8 cellular contexts compared by ENCODE assay signal in genomic region chr10:47743611-47744560, GRCh38. TPM values are rescaled to one million over a fixed set of nuclear protein-coding genes. Genes with fewer than 3 reads are reported as not detected.
DNase-seq lines count a peak whose midpoint lies in the region; ATAC-seq, FAIRE-seq and TF ChIP-seq lines count a peak whose summit lies in the region.
"Not testable (repeated sequence)": the region's sequence is repeated elsewhere in the genome, so short reads cannot be mapped to it uniquely, and the experiment has no call there.

No MANE protein-coding gene starts in this region.

- peak; percentile 37 for DNase-seq in Caki2 (ENCODE audit: low read depth)
- peak; percentile 0 for DNase-seq in T-helper 9 cell
- not testable (repeated sequence) for DNase-seq in astrocyte (ENCODE audit: low read depth)
- DNase-seq in glomerular visceral epithelial cell (ENCODE audit: extremely low spot score), result peak; percentile 21
- peak; percentile 21 for DNase-seq in naive B cell

- not testable (repeated sequence) for H3K27ac ChIP-seq in astrocyte (ENCODE audit: low read depth, low read length)

- peak overlapping the region; percentile 55 for H3K9ac ChIP-seq in astrocyte (ENCODE audit: low read length)

- H3K4me2 ChIP-seq in astrocyte (ENCODE audit: low read length), result peak overlapping the region; percentile 77

- H3K4me1 Mint-ChIP-seq in astrocyte (ENCODE audit: low read depth, unreplicated experiment); naive B cell; stimulated activated naive CD8-positive, alpha-beta T cell treated with anti-CD3 and anti-CD28 coated beads, Interleukin-15, Interleukin-2, amounts not matched to agents 100 ng/mL and 50 ng/mL, for 24 hours (ENCODE audit: low read depth): not testable (repeated sequence)

- not testable (repeated sequence) for H3K9me3 Mint-ChIP-seq in astrocyte (ENCODE audit: unreplicated experiment); naive B cell; stimulated activated naive CD8-positive, alpha-beta T cell treated with anti-CD3 and anti-CD28 coated beads, Interleukin-15, Interleukin-2, amounts not matched to agents 100 ng/mL and 50 ng/mL, for 24 hours

- H3K27me3 ChIP-seq in astrocyte (ENCODE audit: insufficient read depth, low read length), result not testable (repeated sequence)

- H4K20me1 ChIP-seq in astrocyte (ENCODE audit: insufficient read depth, low read length), result not testable (repeated sequence)

- ATAC-seq in GM21526 (IDR thresholded peaks at IDR 0.05; ENCODE audit: low FRiP score, unreplicated experiment), result peak; percentile 82
- peak; percentile 83 for ATAC-seq in HG03175 (IDR thresholded peaks at IDR 0.05; ENCODE audit: unreplicated experiment)
- ATAC-seq in naive B cell (ENCODE audit: low read depth in 2 of 2), result peak; percentile 85 to 90

- not testable (repeated sequence) for H3K79me2 ChIP-seq in astrocyte (ENCODE audit: insufficient read depth, low read length)

- in situ Hi-C loops in Caki2 (cut with HindIII; ENCODE audit: low pct_unique_long_range_greater_than_20kb, low sequenced_read_pairs), result not testable (repeated sequence)

- H3K36me3 Mint-ChIP-seq in astrocyte (ENCODE audit: low read depth, unreplicated experiment); naive B cell; stimulated activated naive CD8-positive, alpha-beta T cell treated with anti-CD3 and anti-CD28 coated beads, Interleukin-15, Interleukin-2, amounts not matched to agents 100 ng/mL and 50 ng/mL, for 24 hours (ENCODE audit: low read depth): not testable (repeated sequence)

- FAIRE-seq in astrocyte (lab: Jason Lieb, UNC), result not testable (repeated sequence)

- peak overlapping the region; percentile 86 for H3K4me3 Mint-ChIP-seq in astrocyte (ENCODE audit: unreplicated experiment)
- H3K4me3 Mint-ChIP-seq in naive B cell, result peak overlapping the region in 4 of 8 donors; percentile 29 to 65 (median 55)
- peak overlapping the region; percentile 32 for H3K4me3 Mint-ChIP-seq in stimulated activated naive CD8-positive, alpha-beta T cell treated with anti-CD3 and anti-CD28 coated beads, Interleukin-15, Interleukin-2, amounts not matched to agents 100 ng/mL and 50 ng/mL, for 24 hours

- H3K27ac Mint-ChIP-seq in astrocyte (ENCODE audit: unreplicated experiment); naive B cell; stimulated activated naive CD8-positive, alpha-beta T cell treated with anti-CD3 and anti-CD28 coated beads, Interleukin-15, Interleukin-2, amounts not matched to agents 100 ng/mL and 50 ng/mL, for 24 hours: not testable (repeated sequence)

- not testable (repeated sequence) for H3K36me3 ChIP-seq in astrocyte (ENCODE audit: insufficient read depth, low read length)

- H3K27me3 Mint-ChIP-seq in astrocyte (ENCODE audit: low read depth, unreplicated experiment); naive B cell; stimulated activated naive CD8-positive, alpha-beta T cell treated with anti-CD3 and anti-CD28 coated beads, Interleukin-15, Interleukin-2, amounts not matched to agents 100 ng/mL and 50 ng/mL, for 24 hours: not testable (repeated sequence)

- not testable (repeated sequence) for H3K4me3 ChIP-seq in astrocyte (ENCODE audit: insufficient read depth, low read depth, low read length)

- not testable (repeated sequence) for H3K9me3 ChIP-seq in astrocyte (ENCODE audit: insufficient read depth, low read depth, low read length)

- H2AFZ ChIP-seq in astrocyte (ENCODE audit: low read depth, low read length), result not testable (repeated sequence)

- TF ChIP-seq CTCF in astrocyte (IDR thresholded peaks at IDR 0.05; ENCODE audit: insufficient read depth, low read depth, low read length), result not testable (repeated sequence)

- H3K4me1 ChIP-seq in astrocyte (ENCODE audit: insufficient read depth, low read length), result not testable (repeated sequence)

RNA-seq across cellular contexts. Expression of gene SYT15B, which starts 19.5 kb away (rescaled TPM):
- not detected in 2 replicates for total RNA-seq in Caki2 (2014; rRNA removed; shearing (Covaris generic); ENCODE audit: low replicate concordance)
- total RNA-seq in astrocyte, result 1.5 and 1.7 TPM in 2 replicates
- polyA plus RNA-seq in naive B cell (ENCODE audit: low read depth in 6 of 6), result not detected
